ENCODE assay signal across 8 cellular contexts in genomic region chr14:74018704-74019407, GRCh38. TPM values are rescaled to one million over a fixed set of nuclear protein-coding genes. Genes with fewer than 3 reads are reported as not detected.
A peak's percentile ranks its signal among the peaks of the same experiment; 100 is the strongest.
DNase-seq lines count a peak whose midpoint lies in the region; ATAC-seq, FAIRE-seq and TF ChIP-seq lines count a peak whose summit lies in the region.

BBOF1 (plus strand) TSS chr14:74019349; CDS start chr14:74019479, 130 bp downstream.
ENTPD5 (minus strand) TSS chr14:74019288; CDS start chr14:73988102, 31,186 bp downstream.

- H3K4me1 ChIP-seq in IMR-90 (ENCODE audit: control insufficient read depth, insufficient read depth, low read length) (peaks cover 4% of the 10 kb centered on the region; the same call in 1 of the 2 replicates), PC-9 (replicated peaks; ENCODE audit: insufficient read depth) (peaks cover 8% of the 10 kb centered on the region)

- CTCF ChIA-PET in IMR-90 (lab: Yijun Ruan, JAX) = no interaction called here
- CTCF ChIA-PET in PC-9 (lab: Charles Lee) = no interaction called here

- H3K9me3 Mint-ChIP-seq in activated T-cell treated with anti-CD3 and anti-CD28 coated beads, Interleukin-2, amount 50 U/mL, for 4 hours = no peaks in the 10 kb centered on the region

- H2BK20ac ChIP-seq in IMR-90 (ENCODE audit: low read depth, low read length) = no peak within 1 kb of the TSS

- intact Hi-C loops in IMR-90 (cut with micrococcal nuclease) = loop anchor here (2.0 kb wide), 2 partner anchors 40 to 68 kb away; partner anchors contain the start of genes COQ6 and FAM161B
- intact Hi-C loops in PC-9 (cut with micrococcal nuclease; ENCODE audit: unreplicated experiment) = loop anchor here (1.0 to 2.0 kb wide), 2 partner anchors 65 to 68 kb away; partner anchors contain the start of genes ALDH6A1, COQ6, FAM161B and LIN52

- H3K27me3 ChIP-seq in IMR-90 (ENCODE audit: control insufficient read depth, insufficient read depth, low read length) (no peaks in the 10 kb centered on the region), PC-9 (ENCODE audit: insufficient read depth, low read depth) (no peaks in the 10 kb centered on the region)

- peak within 1 kb of the TSS; percentile 93 for H3K4ac ChIP-seq in IMR-90 (ENCODE audit: low read depth, low read length)

- H2AFZ ChIP-seq in IMR-90 (replicated peaks; ENCODE audit: low read length, poor library complexity) (peak within 1 kb of the TSS; percentile 97), PC-9 (peak within 1 kb of the TSS; percentile 99)

- dilution Hi-C loops in IMR-90 (cut with HindIII; ENCODE audit: low sequenced_read_pairs, unreplicated experiment) = no loop called here

- no peaks in the 10 kb centered on the region for H3K27me3 Mint-ChIP-seq in activated T-cell treated with anti-CD3 and anti-CD28 coated beads, Interleukin-2, amount 50 U/mL, for 4 hours (ENCODE audit: low read depth)

- H4K20me1 ChIP-seq in IMR-90 (ENCODE audit: insufficient read depth, low read length) (no peaks in the 10 kb centered on the region; the same call in 1 of the 2 replicates), PC-9 (ENCODE audit: insufficient read depth) (no peaks in the 10 kb centered on the region)

- peak within 1 kb of the TSS; percentile 90 for H4K91ac ChIP-seq in IMR-90 (ENCODE audit: insufficient read depth, low read depth, low read length)

- peak within 1 kb of the TSS; percentile 88 to 96 for H4K8ac ChIP-seq in IMR-90 (ENCODE audit: low read depth in 2 of 2, low read length in 2 of 2)

- peak within 1 kb of the TSS; percentile 85 for H3K23ac ChIP-seq in IMR-90 (ENCODE audit: low read depth, low read length)

- H3K9me3 ChIP-seq in IMR-90 (ENCODE audit: control insufficient read depth, insufficient read depth, low read length) = no peaks in the 10 kb centered on the region
- H3K9me3 ChIP-seq in PC-9 (ENCODE audit: insufficient read depth, low read depth) = no peaks in the 10 kb centered on the region

- WGBS in IMR-90 (ENCODE audit: extremely low coverage in 2 of 2, insufficient read length in 1 of 2), 2 experiments = 0% methylated on average over 43 of the region's 86 CpGs; no CpG with 5 or more reads in 1 of the 2 experiments

- peak within 1 kb of the TSS; percentile 96 for H3K9ac ChIP-seq in IMR-90 (ENCODE audit: low read depth, low read length)

- peak; percentile 93 for DNase-seq in D721Med (ENCODE audit: insufficient read length, low spot score)
- DNase-seq in IMR-90 = peak; percentile 80
- peak; percentile 57 to 87 for DNase-seq in PC-9
- peak; percentile 80 for DNase-seq in activated T-cell treated with anti-CD3 and anti-CD28 coated beads, Interleukin-2, amount 50 U/mL, for 4 hours
- DNase-seq in myocyte (ENCODE audit: low read depth) = peak; percentile 88
- DNase-seq in stimulated activated CD8-positive, alpha-beta memory T cell treated with anti-CD3 and anti-CD28 coated beads, Interleukin-7, amount 100 ng/mL, for 24 hours (ENCODE audit: low read depth) = peak; percentile 54

- H2BK120ac ChIP-seq in IMR-90 (ENCODE audit: low read depth, low read length) = peak within 1 kb of the TSS; percentile 67

- peak within 1 kb of the TSS; percentile 85 for H3K14ac ChIP-seq in IMR-90 (replicated peaks; ENCODE audit: low read depth, low read length)

- H2BK5ac ChIP-seq in IMR-90 (ENCODE audit: low read depth, low read length, poor library complexity, severe bottlenecking) = peak within 1 kb of the TSS; percentile 90

- H3K36me3 ChIP-seq in IMR-90 (ENCODE audit: control insufficient read depth, insufficient read depth, low read length) (no peaks in the 10 kb centered on the region), PC-9 (ENCODE audit: low read depth) (no peaks in the 10 kb centered on the region)

- no TSS peak for BruUV-seq in IMR-90 (replicated peaks; lab: Mats Ljungman, UMichigan)
- no TSS peak for BruUV-seq in PC-9 (replicated peaks; lab: Mats Ljungman, UMichigan)

- H3F3A ChIP-seq in PC-9 (ENCODE audit: insufficient read depth, low read depth) = peaks cover 25% of the 10 kb centered on the region; the same call in 1 of the 2 replicates

- peak within 1 kb of the TSS; percentile 89 for H4K5ac ChIP-seq in IMR-90 (ENCODE audit: low read depth, low read length)

- no peaks in the 10 kb centered on the region for H3K36me3 Mint-ChIP-seq in activated T-cell treated with anti-CD3 and anti-CD28 coated beads, Interleukin-2, amount 50 U/mL, for 4 hours (ENCODE audit: insufficient read depth)

- H3K79me2 ChIP-seq in PC-9 (ENCODE audit: low read depth) = no peaks in the 10 kb centered on the region

- H3K9me2 ChIP-seq in PC-9 (ENCODE audit: insufficient read depth) = no peaks in the 10 kb centered on the region

- H3K18ac ChIP-seq in IMR-90 (ENCODE audit: low read depth, low read length) = peak within 1 kb of the TSS; percentile 46

- H3K4me1 Mint-ChIP-seq in activated T-cell treated with anti-CD3 and anti-CD28 coated beads, Interleukin-2, amount 50 U/mL, for 4 hours (ENCODE audit: low read depth) = peaks cover 10% of the 10 kb centered on the region

- H3K27ac ChIP-seq in IMR-90 (ENCODE audit: insufficient read depth, low read length) (peak within 1 kb of the TSS; percentile 95), PC-9 (peak within 1 kb of the TSS; percentile 81)

- H2BK15ac ChIP-seq in IMR-90 (ENCODE audit: low read depth, low read length) = peak within 1 kb of the TSS; percentile 77; the same call in 2 of the 3 replicates

- H3K79me1 ChIP-seq in IMR-90 (ENCODE audit: low read depth in 1 of 2, low read length in 2 of 2) = peaks cover 0 to 15% of the 10 kb centered on the region in 2 experiments; a peak in 1 of 4 replicates

- FAIRE-seq in D721Med (lab: Jason Lieb, UNC) = no peak

- H3K56ac ChIP-seq in IMR-90 (ENCODE audit: extremely low read depth, insufficient read depth, low read length) = peak within 1 kb of the TSS; percentile 97

- H3K4me3 Mint-ChIP-seq in activated T-cell treated with anti-CD3 and anti-CD28 coated beads, Interleukin-2, amount 50 U/mL, for 4 hours = peak within 1 kb of the TSS; percentile 93

- H3K4me2 ChIP-seq in IMR-90 (ENCODE audit: low read depth, low read length) (peak within 1 kb of the TSS; percentile 96), PC-9 (peak within 1 kb of the TSS; percentile 94)

- peak within 1 kb of the TSS; percentile 76 for H2AK5ac ChIP-seq in IMR-90 (ENCODE audit: low read depth, low read length)

- H2AK9ac ChIP-seq in IMR-90 (replicated peaks; ENCODE audit: low read depth, low read length, poor library complexity) = peak within 1 kb of the TSS; percentile 96

- POLR2A ChIA-PET in IMR-90 (lab: Charles Lee; ENCODE audit: unreplicated experiment) (interaction anchor here (0.6 kb wide), 1 partner anchor 12 kb away, joined by 3 read pairs; no protein-coding TSS in a partner anchor), PC-9 (lab: Charles Lee; ENCODE audit: unreplicated experiment) (interaction anchor here (0.7 kb wide), 1 partner anchor 528 kb away, joined by 12 read pairs; the partner anchor contains the start of gene RIOX1)

- TF ChIP-seq CTCF in D721Med (IDR thresholded peaks at IDR 0.05; ENCODE audit: insufficient read depth, missing control alignments) (no peak), IMR-90 (conservative IDR thresholded peaks at IDR 0.05; ENCODE audit: low read depth, low read length) (no peak), PC-9 (conservative IDR thresholded peaks at IDR 0.05) (no peak)

- no peak for TF ChIP-seq POLR2A in IMR-90 (IDR thresholded peaks at IDR 0.05; ENCODE audit: low read depth, low read length)

- no peaks in the 10 kb centered on the region for H3K9me1 ChIP-seq in IMR-90 (ENCODE audit: insufficient read depth, low read length)

- H3K4me3 ChIP-seq in IMR-90 (ENCODE audit: insufficient read depth, low read depth, low read length) (peak within 1 kb of the TSS; percentile 91), PC-9 (peak within 1 kb of the TSS; percentile 79)

- ATAC-seq in GM21528 (IDR thresholded peaks at IDR 0.05; ENCODE audit: low FRiP score, unreplicated experiment) = peak; percentile 75
- peak; percentile 97 for ATAC-seq in IMR-90 (ENCODE audit: low read depth)
- ATAC-seq in activated T-cell treated with anti-CD3 and anti-CD28 coated beads, Interleukin-2, amount 50 U/mL, for 4 hours = peak; percentile 96
- ATAC-seq in esophagus mucosa = peak; percentile 98

- in situ Hi-C loops in IMR-90 (cut with MboI; ENCODE audit: low sequenced_read_pairs) = no loop called here

- TF ChIP-seq RAD21 in IMR-90 (IDR thresholded peaks at IDR 0.05; ENCODE audit: low read length) = no peak

TF ChIP-seq in IMR-90, 13 proteins besides CTCF, POLR2A, EP300 and RAD21 (continues in another document):
- TF ChIP-seq ELK1 (IDR thresholded peaks at IDR 0.05; ENCODE audit: borderline replicate concordance, low read depth, low read length) (no peak), RCOR1 (IDR thresholded peaks at IDR 0.05; ENCODE audit: insufficient replicate concordance, low read length) (no peak), BHLHE40 (IDR thresholded peaks at IDR 0.05; ENCODE audit: low read depth, low read length) (peak; percentile 97), MAZ (IDR thresholded peaks at IDR 0.05; ENCODE audit: borderline replicate concordance, low read depth, low read length) (peak; percentile 89; the same call in 1 of the 2 replicates), RFX5 (IDR thresholded peaks at IDR 0.05; ENCODE audit: low read depth, low read length) (no peak)

RNA-seq across cellular contexts. Expression of gene BBOF1, which starts in this region (rescaled TPM):
- total RNA-seq in IMR-90 (2012; rRNA removed) (1.6 and 1.7 TPM in 2 replicates), PC-9 (2021) (5.5 and 6.8 TPM in 2 replicates), esophagus mucosa (2.5 TPM), myocyte (6.4 and 7.8 TPM in 2 replicates)
- polyA plus RNA-seq in IMR-90 (2012; rRNA removed) = 0.95 and 1.6 TPM in 2 replicates
- polyA plus RNA-seq in IMR-90 (2012; cell fraction: cytosol; rRNA removed) = 0.09 and 0.19 TPM in 2 replicates
- polyA plus RNA-seq in IMR-90 (2012; cell fraction: nucleus; rRNA removed; ENCODE audit: low replicate concordance) = 0.22 and 1.9 TPM in 2 replicates
- total RNA-seq in activated T-cell treated with anti-CD3 and anti-CD28 coated beads, Interleukin-2, amount 50 U/mL, for 4 hours = 1 to 10 TPM; 1.4 to 1.6 (median 1.5) TPM
- polyA plus RNA-seq in myocyte (2012) = 5.4 TPM

RNA-seq across cellular contexts. Expression of gene ENTPD5, which starts in this region (rescaled TPM):
- total RNA-seq in IMR-90 (2012; rRNA removed) (6.4 and 8.1 TPM in 2 replicates), PC-9 (2021) (12.3 and 12.6 TPM in 2 replicates), esophagus mucosa (20.0 TPM), myocyte (7.4 and 8.4 TPM in 2 replicates)
- 5.8 and 7.3 TPM in 2 replicates for polyA plus RNA-seq in IMR-90 (2012; rRNA removed)
- 2.1 and 3.2 TPM in 2 replicates for polyA plus RNA-seq in IMR-90 (2012; cell fraction: cytosol; rRNA removed)
- polyA plus RNA-seq in IMR-90 (2012; cell fraction: nucleus; rRNA removed; ENCODE audit: low replicate concordance) = 4.6 and 16.2 TPM in 2 replicates
- 1 to 10 TPM; 5.2 to 6.3 (median 5.9) TPM for total RNA-seq in activated T-cell treated with anti-CD3 and anti-CD28 coated beads, Interleukin-2, amount 50 U/mL, for 4 hours
- polyA plus RNA-seq in myocyte (2012) = 7.8 TPM

Comparison
In these comparisons a context has a peak if more than half of its experiments do, and no peak if none do; other contexts are left out.
1. Peak in every context shown above with its lines: DNase-seq, ATAC-seq, H3K4me3 ChIP-seq and H3K27ac ChIP-seq.